1 cellular context compared by ENCODE assay signal in genomic region chr2:239927424-239927981, GRCh38.
TF ChIP-seq lines count a peak whose summit lies in the region.

No MANE protein-coding gene starts in this region.

TF ChIP-seq in A549, 52 proteins besides CTCF, POLR2A, EP300 and RAD21 (continued from another document):
- TF ChIP-seq SREBF2 (IDR thresholded peaks at IDR 0.05): no peak
- TF ChIP-seq, protein P1, sequence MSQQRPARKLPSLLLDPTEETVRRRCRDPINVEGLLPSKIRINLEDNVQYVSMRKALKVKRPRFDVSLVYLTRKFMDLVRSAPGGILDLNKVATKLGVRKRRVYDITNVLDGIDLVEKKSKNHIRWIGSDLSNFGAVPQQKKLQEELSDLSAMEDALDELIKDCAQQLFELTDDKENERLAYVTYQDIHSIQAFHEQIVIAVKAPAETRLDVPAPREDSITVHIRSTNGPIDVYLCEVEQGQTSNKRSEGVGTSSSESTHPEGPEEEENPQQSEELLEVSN (IDR thresholded peaks at IDR 0.05; ENCODE audit: borderline replicate concordance, low read depth): peak; percentile 50; the same call in 1 of the 2 replicates
- TF ChIP-seq HEYL (CRISPR knock-in tag; IDR thresholded peaks at IDR 0.05): no peak
- TF ChIP-seq KDM1A (IDR thresholded peaks at IDR 0.05; ENCODE audit: low read depth): no peak
- TF ChIP-seq, protein P2, sequence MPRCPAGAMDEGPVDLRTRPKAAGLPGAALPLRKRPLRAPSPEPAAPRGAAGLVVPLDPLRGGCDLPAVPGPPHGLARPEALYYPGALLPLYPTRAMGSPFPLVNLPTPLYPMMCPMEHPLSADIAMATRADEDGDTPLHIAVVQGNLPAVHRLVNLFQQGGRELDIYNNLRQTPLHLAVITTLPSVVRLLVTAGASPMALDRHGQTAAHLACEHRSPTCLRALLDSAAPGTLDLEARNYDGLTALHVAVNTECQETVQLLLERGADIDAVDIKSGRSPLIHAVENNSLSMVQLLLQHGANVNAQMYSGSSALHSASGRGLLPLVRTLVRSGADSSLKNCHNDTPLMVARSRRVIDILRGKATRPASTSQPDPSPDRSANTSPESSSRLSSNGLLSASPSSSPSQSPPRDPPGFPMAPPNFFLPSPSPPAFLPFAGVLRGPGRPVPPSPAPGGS (IDR thresholded peaks at IDR 0.05): no peak
- TF ChIP-seq MAX (IDR thresholded peaks at IDR 0.05): peak; percentile 61
- TF ChIP-seq GATA3 (IDR thresholded peaks at IDR 0.05; ENCODE audit: borderline replicate concordance): 0 out of 2 replicates have a peak, but pooled peaks have one; percentile 13
- TF ChIP-seq, protein P3, sequence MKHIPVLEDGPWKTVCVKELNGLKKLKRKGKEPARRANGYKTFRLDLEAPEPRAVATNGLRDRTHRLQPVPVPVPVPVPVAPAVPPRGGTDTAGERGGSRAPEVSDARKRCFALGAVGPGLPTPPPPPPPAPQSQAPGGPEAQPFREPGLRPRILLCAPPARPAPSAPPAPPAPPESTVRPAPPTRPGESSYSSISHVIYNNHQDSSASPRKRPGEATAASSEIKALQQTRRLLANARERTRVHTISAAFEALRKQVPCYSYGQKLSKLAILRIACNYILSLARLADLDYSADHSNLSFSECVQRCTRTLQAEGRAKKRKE (CRISPR knock-in tag; IDR thresholded peaks at IDR 0.05; ENCODE audit: low read depth): no peak
- no peak for TF ChIP-seq HOXA7 (CRISPR knock-in tag; IDR thresholded peaks at IDR 0.05)
- TF ChIP-seq MAFK (IDR thresholded peaks at IDR 0.05; ENCODE audit: partially characterized antibody): peak; percentile 40
- peak; percentile 81 for TF ChIP-seq BHLHE40 (IDR thresholded peaks at IDR 0.05; ENCODE audit: low read depth, low read length)
- no peak for TF ChIP-seq RFX5 (IDR thresholded peaks at IDR 0.05)
- no peak for TF ChIP-seq CBX2 (IDR thresholded peaks at IDR 0.05; ENCODE audit: borderline replicate concordance, low read depth)
- TF ChIP-seq ESRRA (IDR thresholded peaks at IDR 0.05; ENCODE audit: borderline replicate concordance, low read length): 0 out of 2 replicates have a peak, but pooled peaks have one; percentile 61
- no peak for TF ChIP-seq HOXB13 (CRISPR knock-in tag; IDR thresholded peaks at IDR 0.05; ENCODE audit: low read depth)
- TF ChIP-seq CEBPB (IDR thresholded peaks at IDR 0.05): no peak
- no peak for TF ChIP-seq TP53 (CRISPR knock-in tag; IDR thresholded peaks at IDR 0.05)
- peak; percentile 30 to 54; a peak in 3 of 5 replicates for TF ChIP-seq JUN (IDR thresholded peaks at IDR 0.05)
- TF ChIP-seq CHD2 (IDR thresholded peaks at IDR 0.05; ENCODE audit: low read length, partially characterized antibody): no peak
- TF ChIP-seq FOXS1 (CRISPR knock-in tag; IDR thresholded peaks at IDR 0.05): no peak
- no peak for TF ChIP-seq TFCP2L1 (CRISPR knock-in tag; IDR thresholded peaks at IDR 0.05)
- no peak for TF ChIP-seq MYC (IDR thresholded peaks at IDR 0.05; ENCODE audit: borderline replicate concordance, low read length)
- no peak for TF ChIP-seq HMGXB4 (CRISPR knock-in tag; IDR thresholded peaks at IDR 0.05; ENCODE audit: borderline replicate concordance)
- no peak for TF ChIP-seq RARB (CRISPR knock-in tag; IDR thresholded peaks at IDR 0.05)
- TF ChIP-seq ELK1 (IDR thresholded peaks at IDR 0.05; ENCODE audit: low read depth, low read length): no peak
